ENCODE assay signal across 8 cellular contexts in the genomic region with DNA sequence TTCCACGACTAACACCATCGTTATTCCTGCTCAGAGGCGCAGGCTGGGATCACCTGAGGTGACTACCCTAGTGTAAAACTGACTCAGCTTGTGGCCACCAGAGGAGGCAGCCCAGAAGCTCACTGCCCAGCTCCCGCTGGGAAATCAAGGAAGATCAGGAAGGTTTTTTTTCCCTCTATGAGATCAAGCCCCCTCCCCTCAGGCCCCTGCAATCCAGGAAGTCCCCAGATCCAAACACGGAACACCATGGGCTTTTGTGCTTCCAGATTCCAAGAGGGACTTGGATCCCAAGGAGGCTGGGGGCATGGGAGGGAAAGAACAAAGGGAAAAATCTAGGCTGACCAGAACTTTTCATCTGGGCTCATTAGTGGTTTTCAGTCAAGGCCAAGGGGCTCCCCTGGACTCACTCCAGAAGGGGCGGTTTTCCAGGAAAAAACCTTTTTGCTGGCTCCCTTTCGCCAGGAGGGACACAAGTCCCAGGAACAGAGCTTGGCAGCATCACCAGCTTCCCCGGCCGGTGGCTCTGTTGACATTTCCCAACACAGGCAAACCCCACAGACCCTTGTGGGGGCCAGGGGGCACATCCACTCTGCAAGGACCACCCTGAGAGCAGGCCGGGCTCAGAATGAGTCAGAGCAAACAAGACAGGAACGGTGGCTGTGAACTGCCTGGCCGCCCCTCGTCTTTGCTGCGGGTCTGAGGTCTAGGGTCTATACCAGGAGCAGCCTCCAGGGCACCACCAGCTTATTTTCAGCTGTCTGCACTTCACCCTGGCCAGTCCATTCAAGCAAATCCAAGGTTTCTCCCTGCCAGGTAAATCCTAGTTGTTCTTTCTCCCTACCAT.
DNase-seq lines count a peak whose midpoint lies in the region; ATAC-seq and TF ChIP-seq lines count a peak whose summit lies in the region.

No MANE protein-coding gene starts in this region.

- peak; percentile 67 for DNase-seq in ACHN
- DNase-seq in NCI-H69 (lab: John Stamatoyannopoulos, UW), result peak; percentile 36
- no peak for DNase-seq in effector memory CD4-positive, alpha-beta T cell
- no peak for DNase-seq in NCI-H2171 treated with DMSO at 0.1 percent for 48 hours (lab: John Stamatoyannopoulos, UW)
- DNase-seq in NOMO-1 treated with dmso at 0.1 percent for 144 hours (lab: John Stamatoyannopoulos, UW; ENCODE audit: unreplicated experiment), result no peak
- no peak for DNase-seq in NCI-H2081 treated with DMSO at 0.1 percent for 48 hours (lab: John Stamatoyannopoulos, UW)

- H3K4me3 Mint-ChIP-seq in nephron, result no peak overlapping the region

- ATAC-seq in HG02938 (IDR thresholded peaks at IDR 0.05; ENCODE audit: unreplicated experiment), result no peak

- no peaks in the 10 kb centered on the region for H3K9me3 Mint-ChIP-seq in nephron

- peaks cover 61% of the 10 kb centered on the region for H3K4me1 ChIP-seq in effector memory CD4-positive, alpha-beta T cell (ENCODE audit: control insufficient read depth, insufficient read depth, low read length, poor library complexity, severe bottlenecking)

- H3K36me3 ChIP-seq in effector memory CD4-positive, alpha-beta T cell (ENCODE audit: control insufficient read depth, insufficient read depth, low read length), result peaks cover 26% of the 10 kb centered on the region

- H3K27ac Mint-ChIP-seq in nephron, result peak overlapping the region; percentile 90 to 93 (median 91)

- H3K27ac ChIP-seq in effector memory CD4-positive, alpha-beta T cell (ENCODE audit: insufficient read depth, low read length, poor library complexity, severe bottlenecking), result peak overlapping the region; percentile 53

- TF ChIP-seq CTCF in nephron (IDR thresholded peaks at IDR 0.05; ENCODE audit: unreplicated experiment in 3 of 3), result no peak

- H3K4me1 Mint-ChIP-seq in nephron, result peaks cover 50% of the 10 kb centered on the region

- H3K9me3 ChIP-seq in effector memory CD4-positive, alpha-beta T cell (ENCODE audit: control insufficient read depth, low read length), result no peaks in the 10 kb centered on the region

- H3K27me3 Mint-ChIP-seq in nephron (ENCODE audit: low read depth), result no peaks in the 10 kb centered on the region

- H3K4me3 ChIP-seq in effector memory CD4-positive, alpha-beta T cell (ENCODE audit: insufficient read depth, low read depth, low read length, poor library complexity, severe bottlenecking), result no peak overlapping the region

- in situ Hi-C loops in ACHN (cut with HindIII; ENCODE audit: low pct_ligation_motif_present, low pct_unique_long_range_greater_than_20kb, low sequenced_read_pairs), result no loop called here

- no peaks in the 10 kb centered on the region for H3K27me3 ChIP-seq in effector memory CD4-positive, alpha-beta T cell (replicated peaks; ENCODE audit: control insufficient read depth, insufficient read depth, low read length, poor library complexity, severe bottlenecking)

- peaks cover 15% of the 10 kb centered on the region for H3K36me3 Mint-ChIP-seq in nephron (ENCODE audit: low read depth)

Comparison
In these comparisons a context has a peak if more than half of its experiments do, and no peak if none do; other contexts are left out.
1. DNase-seq: peak in ACHN (single experiment) and NCI-H69 (single experiment); none in effector memory CD4-positive, alpha-beta T cell (0 of 3), NCI-H2171 treated with DMSO at 0.1 percent for 48 hours (single experiment), NOMO-1 treated with dmso at 0.1 percent for 144 hours (single experiment) and NCI-H2081 treated with DMSO at 0.1 percent for 48 hours (single experiment).